In the genomic region with DNA sequence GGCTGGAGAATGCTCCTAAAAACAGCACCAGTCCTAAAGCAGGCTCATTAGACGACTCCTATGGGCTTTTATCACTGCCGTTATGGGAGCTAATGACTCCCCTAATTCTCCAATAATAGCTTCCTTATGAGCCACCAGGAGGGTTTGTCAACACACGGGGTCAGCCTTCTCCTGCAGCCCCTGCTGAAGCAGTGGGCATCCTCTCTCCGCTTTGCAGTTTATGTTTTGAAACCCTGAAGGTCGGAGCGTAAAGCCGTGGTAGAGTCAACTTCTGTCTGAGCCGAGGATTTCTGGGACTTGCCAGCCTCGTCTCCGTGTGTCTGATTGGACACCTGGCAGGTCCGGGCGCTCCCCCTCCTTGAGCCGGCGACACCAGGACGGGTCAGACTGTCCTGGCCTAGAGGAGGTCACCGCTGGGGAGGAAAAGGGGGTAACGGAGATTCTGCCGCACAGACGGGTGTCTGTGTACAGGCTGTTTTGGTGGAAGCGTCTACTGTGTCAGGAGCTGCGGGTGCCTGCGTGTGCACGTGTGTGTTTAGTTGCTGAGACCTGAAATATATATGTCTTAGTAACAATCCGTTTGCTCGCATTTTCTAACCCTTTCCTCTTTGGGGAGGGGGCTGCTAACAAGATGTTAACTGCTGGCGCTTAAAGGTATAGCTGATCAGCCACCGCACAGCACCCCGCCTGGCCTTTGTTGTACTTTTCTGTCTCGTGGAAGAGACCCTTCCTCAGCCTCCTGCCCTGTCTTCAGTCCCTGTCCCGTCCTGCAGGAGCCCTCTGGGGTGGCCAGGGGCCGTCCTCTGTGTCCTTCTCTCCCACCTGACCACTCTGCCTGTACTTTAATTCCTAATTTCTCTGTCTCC, we compare ENCODE assay signal across 8 cellular contexts. TPM values are rescaled to one million over a fixed set of nuclear protein-coding genes. Genes with fewer than 3 reads are reported as not detected.
A peak's percentile ranks its signal among the peaks of the same experiment; 100 is the strongest.
DNase-seq lines count a peak whose midpoint lies in the region; ATAC-seq and TF ChIP-seq lines count a peak whose summit lies in the region.

No MANE protein-coding gene starts in this region.

- H3K9me3 ChIP-seq in HEK293 (ENCODE audit: control insufficient read depth, insufficient read depth, low read depth, low read length) (no peaks in the 10 kb centered on the region), stomach smooth muscle (ENCODE audit: control insufficient read depth in 2 of 2, low read length in 2 of 2) (no peaks in the 10 kb centered on the region)

- H3K27me3 Mint-ChIP-seq in activated naive CD8-positive, alpha-beta T cell treated with anti-CD3 and anti-CD28 coated beads, Interleukin-2, amount 10 ng/mL, durations not matched to agents 7 days and 5 days, result no peaks in the 10 kb centered on the region

- H3K9me3 Mint-ChIP-seq in activated naive CD8-positive, alpha-beta T cell treated with anti-CD3 and anti-CD28 coated beads, Interleukin-2, amount 10 ng/mL, durations not matched to agents 7 days and 5 days, result no peaks in the 10 kb centered on the region

- H3K27ac ChIP-seq in HEK293 (ENCODE audit: extremely low read depth, low read depth, low read length) (no peak overlapping the region), stomach smooth muscle (ENCODE audit: low read length) (peak overlapping the region; percentile 49)

- CTCF ChIA-PET in HEK293 (lab: Yijun Ruan, JAX), result interaction anchor here (0.9 to 4.3 kb wide), 7 partner anchors 11 to 237 kb away, joined by 3 to 32 read pairs (median 4); no protein-coding TSS in a partner anchor

- H3K4me1 ChIP-seq in HEK293 (ENCODE audit: control insufficient read depth, insufficient read depth, low read length) (peaks cover 6% of the 10 kb centered on the region), stomach smooth muscle (ENCODE audit: control insufficient read depth, insufficient read depth, low read length) (peaks cover 40% of the 10 kb centered on the region)

- H3K27ac Mint-ChIP-seq in activated naive CD8-positive, alpha-beta T cell treated with anti-CD3 and anti-CD28 coated beads, Interleukin-2, amount 10 ng/mL, durations not matched to agents 7 days and 5 days, result peak overlapping the region; percentile 54

- H3K9ac ChIP-seq in stomach smooth muscle (ENCODE audit: low read length in 2 of 2), result peak overlapping the region; percentile 59 to 71

- ATAC-seq in activated naive CD8-positive, alpha-beta T cell treated with anti-CD3 and anti-CD28 coated beads, Interleukin-2, amount 10 ng/mL, durations not matched to agents 7 days and 5 days (ENCODE audit: low read depth), result no peak
- ATAC-seq in GM21717 (IDR thresholded peaks at IDR 0.05; ENCODE audit: unreplicated experiment) (no peak), GM18907 (IDR thresholded peaks at IDR 0.05; ENCODE audit: unreplicated experiment) (no peak)

- no peak for DNase-seq in AG09309 (ENCODE audit: low read depth)
- DNase-seq in activated naive CD8-positive, alpha-beta T cell treated with anti-CD3 and anti-CD28 coated beads, Interleukin-2, amount 10 ng/mL, durations not matched to agents 7 days and 5 days, result no peak
- DNase-seq in iris pigment epithelial cell (ENCODE audit: low read depth), result peak; percentile 41
- no peak for DNase-seq in activated CD4-positive, CD25-positive, alpha-beta regulatory T cell treated with anti-CD3 and anti-CD28 coated beads, Interleukin-2, amount 50 U/mL, for 72 hours

- no peak for TF ChIP-seq CTCF in AG09309 (IDR thresholded peaks at IDR 0.05; ENCODE audit: control insufficient read depth, insufficient read depth, low read depth, low read length, missing control alignments)
- no peak for TF ChIP-seq CTCF in HEK293 (tag by site-specific recombination; IDR thresholded peaks at IDR 0.05)

- POLR2A ChIA-PET in HEK293 (lab: Yijun Ruan, JAX), result interaction anchor here (0.7 to 3.0 kb wide), 6 partner anchors 8 to 103 kb away, joined by 3 to 20 read pairs (median 3); a partner anchor contains a TSS
- POLR2A ChIA-PET in activated naive CD8-positive, alpha-beta T cell treated with anti-CD3 and anti-CD28 coated beads, Interleukin-2, amount 10 ng/mL, durations not matched to agents 7 days and 5 days (lab: Charles Lee), result interaction anchor here (1.3 to 1.5 kb wide), 3 partner anchors 54 to 103 kb away, joined by 3 read pairs; a partner anchor contains a TSS

- H3K4me3 Mint-ChIP-seq in activated naive CD8-positive, alpha-beta T cell treated with anti-CD3 and anti-CD28 coated beads, Interleukin-2, amount 10 ng/mL, durations not matched to agents 7 days and 5 days, result peak overlapping the region; percentile 94

- H3K27me3 ChIP-seq in stomach smooth muscle (ENCODE audit: control insufficient read depth in 1 of 2, insufficient read depth in 2 of 2, low read length in 2 of 2), result no peaks in the 10 kb centered on the region

- H3K36me3 Mint-ChIP-seq in activated naive CD8-positive, alpha-beta T cell treated with anti-CD3 and anti-CD28 coated beads, Interleukin-2, amount 10 ng/mL, durations not matched to agents 7 days and 5 days, result peaks cover 17% of the 10 kb centered on the region

- H3K4me1 Mint-ChIP-seq in activated naive CD8-positive, alpha-beta T cell treated with anti-CD3 and anti-CD28 coated beads, Interleukin-2, amount 10 ng/mL, durations not matched to agents 7 days and 5 days, result peaks cover 32% of the 10 kb centered on the region

- H3K36me3 ChIP-seq in HEK293 (ENCODE audit: control insufficient read depth in 2 of 2, insufficient read depth in 1 of 2, low read length in 2 of 2) (no peaks in the 10 kb centered on the region; a peak in 1 of 3 replicates), stomach smooth muscle (ENCODE audit: control insufficient read depth in 2 of 2, insufficient read depth in 2 of 2, low read length in 2 of 2) (no peaks in the 10 kb centered on the region)

- H3K4me3 ChIP-seq in AG09309 (ENCODE audit: control insufficient read depth, low read depth, low read length) (peak overlapping the region; percentile 76), HEK293 (ENCODE audit: low read depth, low read length) (peak overlapping the region; percentile 71), stomach smooth muscle (ENCODE audit: low read length in 2 of 2) (peak overlapping the region; percentile 65 to 77)

TF ChIP-seq in HEK293, 187 proteins besides CTCF, POLR2A, EP300 and RAD21 (continues in another document):
- TF ChIP-seq ZSCAN30 (tag by site-specific recombination; IDR thresholded peaks at IDR 0.05), result no peak
- TF ChIP-seq ZBTB1 (tag by site-specific recombination; IDR thresholded peaks at IDR 0.05), result no peak
- TF ChIP-seq, protein P1, sequence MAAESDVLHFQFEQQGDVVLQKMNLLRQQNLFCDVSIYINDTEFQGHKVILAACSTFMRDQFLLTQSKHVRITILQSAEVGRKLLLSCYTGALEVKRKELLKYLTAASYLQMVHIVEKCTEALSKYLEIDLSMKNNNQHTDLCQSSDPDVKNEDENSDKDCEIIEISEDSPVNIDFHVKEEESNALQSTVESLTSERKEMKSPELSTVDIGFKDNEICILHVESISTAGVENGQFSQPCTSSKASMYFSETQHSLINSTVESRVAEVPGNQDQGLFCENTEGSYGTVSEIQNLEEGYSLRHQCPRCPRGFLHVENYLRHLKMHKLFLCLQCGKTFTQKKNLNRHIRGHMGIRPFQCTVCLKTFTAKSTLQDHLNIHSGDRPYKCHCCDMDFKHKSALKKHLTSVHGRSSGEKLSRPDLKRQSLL (tag by site-specific recombination; IDR thresholded peaks at IDR 0.05), result no peak
- TF ChIP-seq SALL2 (tag by site-specific recombination; IDR thresholded peaks at IDR 0.05; ENCODE audit: borderline replicate concordance), result no peak
- TF ChIP-seq ZNF248 (tag by site-specific recombination; IDR thresholded peaks at IDR 0.05), result no peak
- no peak for TF ChIP-seq ZNF514 (tag by site-specific recombination; IDR thresholded peaks at IDR 0.05)
- TF ChIP-seq HOXC10 (CRISPR knock-in tag; IDR thresholded peaks at IDR 0.05), result no peak
- TF ChIP-seq ZNF140 (tag by site-specific recombination; IDR thresholded peaks at IDR 0.05), result no peak
- no peak for TF ChIP-seq MEIS1 (CRISPR knock-in tag; IDR thresholded peaks at IDR 0.05; ENCODE audit: borderline replicate concordance)
- TF ChIP-seq ZFHX2 (tag by site-specific recombination; conservative IDR thresholded peaks at IDR 0.05), result no peak
- TF ChIP-seq, protein P2, sequence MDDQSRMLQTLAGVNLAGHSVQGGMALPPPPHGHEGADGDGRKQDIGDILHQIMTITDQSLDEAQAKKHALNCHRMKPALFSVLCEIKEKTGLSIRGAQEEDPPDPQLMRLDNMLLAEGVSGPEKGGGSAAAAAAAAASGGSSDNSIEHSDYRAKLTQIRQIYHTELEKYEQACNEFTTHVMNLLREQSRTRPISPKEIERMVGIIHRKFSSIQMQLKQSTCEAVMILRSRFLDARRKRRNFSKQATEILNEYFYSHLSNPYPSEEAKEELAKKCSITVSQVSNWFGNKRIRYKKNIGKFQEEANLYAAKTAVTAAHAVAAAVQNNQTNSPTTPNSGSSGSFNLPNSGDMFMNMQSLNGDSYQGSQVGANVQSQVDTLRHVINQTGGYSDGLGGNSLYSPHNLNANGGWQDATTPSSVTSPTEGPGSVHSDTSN (CRISPR knock-in tag; IDR thresholded peaks at IDR 0.05), result 0 out of 2 replicates have a peak, but pooled peaks have one; percentile 30
- peak; percentile 32; the same call in 1 of the 2 replicates for TF ChIP-seq KLF9 (tag by site-specific recombination; IDR thresholded peaks at IDR 0.05; ENCODE audit: low read depth)
- TF ChIP-seq ZNF302 (tag by site-specific recombination; IDR thresholded peaks at IDR 0.05; ENCODE audit: low read depth), result no peak
- TF ChIP-seq, protein P3, sequence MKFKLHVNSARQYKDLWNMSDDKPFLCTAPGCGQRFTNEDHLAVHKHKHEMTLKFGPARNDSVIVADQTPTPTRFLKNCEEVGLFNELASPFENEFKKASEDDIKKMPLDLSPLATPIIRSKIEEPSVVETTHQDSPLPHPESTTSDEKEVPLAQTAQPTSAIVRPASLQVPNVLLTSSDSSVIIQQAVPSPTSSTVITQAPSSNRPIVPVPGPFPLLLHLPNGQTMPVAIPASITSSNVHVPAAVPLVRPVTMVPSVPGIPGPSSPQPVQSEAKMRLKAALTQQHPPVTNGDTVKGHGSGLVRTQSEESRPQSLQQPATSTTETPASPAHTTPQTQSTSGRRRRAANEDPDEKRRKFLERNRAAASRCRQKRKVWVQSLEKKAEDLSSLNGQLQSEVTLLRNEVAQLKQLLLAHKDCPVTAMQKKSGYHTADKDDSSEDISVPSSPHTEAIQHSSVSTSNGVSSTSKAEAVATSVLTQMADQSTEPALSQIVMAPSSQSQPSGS (tag by site-specific recombination; IDR thresholded peaks at IDR 0.05; ENCODE audit: low read depth), result no peak
- TF ChIP-seq ZNF658 (tag by site-specific recombination; IDR thresholded peaks at IDR 0.05), result no peak
- no peak for TF ChIP-seq ZNF133 (tag by site-specific recombination; IDR thresholded peaks at IDR 0.05)

RNA-seq across cellular contexts. Expression of a gene that starts 1.9 kb away (rescaled TPM):
- 10 to 100 TPM; 55.9 to 60.8 TPM for total RNA-seq in activated naive CD8-positive, alpha-beta T cell treated with anti-CD3 and anti-CD28 coated beads, Interleukin-2, amount 10 ng/mL, durations not matched to agents 7 days and 5 days
